Comparison of ENCODE assay signal across 8 cellular contexts in genomic region chr9:35664531-35665470, GRCh38. TPM values are rescaled to one million over a fixed set of nuclear protein-coding genes. Genes with fewer than 3 reads are reported as not detected.
DNase-seq lines count a peak whose midpoint lies in the region; ATAC-seq and TF ChIP-seq lines count a peak whose summit lies in the region.

Gene ARHGEF39 (minus strand): TSS chr9:35665195. CDS start chr9:35665169, 26 bp downstream.

- H3K9me3 Mint-ChIP-seq in Calu3 (ENCODE audit: low read depth, unreplicated experiment), result peaks cover 3% of the 10 kb centered on the region

- peaks cover 12% of the 10 kb centered on the region for H3K4me1 ChIP-seq in NT2/D1 (ENCODE audit: insufficient read depth, insufficient read length)

- BruUV-seq in Calu3 (replicated peaks; lab: Mats Ljungman, UMichigan), result TSS peak; percentile 36

- peak; percentile 66 for ATAC-seq in GM19468 (IDR thresholded peaks at IDR 0.05; ENCODE audit: extremely low read depth, unreplicated experiment)
- peak; percentile 85 for ATAC-seq in stimulated activated naive CD8-positive, alpha-beta T cell treated with anti-CD3 and anti-CD28 coated beads, Interleukin-15, Interleukin-2, amounts not matched to agents 100 U/mL and 50 U/mL, for 24 hours

- CTCF ChIA-PET in Calu3 (lab: Charles Lee), result interaction anchor here (0.6 to 1.9 kb wide), 10 partner anchors 8 to 280 kb away, joined by 3 to 6 read pairs (median 4); partner anchors contain the start of genes CA9, CREB3, TLN1 and TPM2

- peak within 1 kb of the TSS; percentile 81 for H3K4me3 Mint-ChIP-seq in Calu3 (ENCODE audit: low read depth, unreplicated experiment)

- peak within 1 kb of the TSS; percentile 91 for H3K9ac ChIP-seq in NT2/D1 (ENCODE audit: insufficient read length, low read depth)

- no peaks in the 10 kb centered on the region for H3K27me3 ChIP-seq in NT2/D1 (ENCODE audit: insufficient read depth, insufficient read length)

- peaks cover 47% of the 10 kb centered on the region for H3K4me1 Mint-ChIP-seq in Calu3 (ENCODE audit: low read depth, unreplicated experiment)

- intact Hi-C loops in Calu3 (cut with micrococcal nuclease; ENCODE audit: unreplicated experiment), result loop anchor here (5.0 to 10.0 kb wide), 2 partner anchors 32 to 70 kb away; partner anchors contain the start of genes CREB3 and TLN1

- DNase-seq in Calu3, result peak; percentile 84
- peak; percentile 88 for DNase-seq in HT1080 (ENCODE audit: low read depth)
- peak; percentile 83 for DNase-seq in NT2/D1 (ENCODE audit: low read depth, low spot score)
- peak; percentile 48 for DNase-seq in activated T-cell treated with anti-CD3 and anti-CD28 coated beads for 1 hour (ENCODE audit: low read depth)
- DNase-seq in epithelial cell of proximal tubule (ENCODE audit: low read depth), result no peak
- DNase-seq in mucosa of gallbladder (ENCODE audit: low spot score), result peak; percentile 82
- DNase-seq in stimulated activated naive CD8-positive, alpha-beta T cell treated with anti-CD3 and anti-CD28 coated beads, Interleukin-15, Interleukin-2, amounts not matched to agents 100 U/mL and 50 U/mL, for 24 hours, result peak; percentile 84

- peak within 1 kb of the TSS; percentile 20 for H3K27ac Mint-ChIP-seq in Calu3 (ENCODE audit: unreplicated experiment)

- peaks cover 20% of the 10 kb centered on the region for H3K36me3 Mint-ChIP-seq in Calu3 (ENCODE audit: insufficient read depth, unreplicated experiment)

- H3K4me3 ChIP-seq in NT2/D1 (ENCODE audit: insufficient read length, low read depth), result peak within 1 kb of the TSS; percentile 83
- H3K4me3 ChIP-seq in epithelial cell of proximal tubule (ENCODE audit: low read depth, low read length), result peak within 1 kb of the TSS; percentile 71

- H3K36me3 ChIP-seq in NT2/D1 (ENCODE audit: insufficient read depth, insufficient read length, low read length), result peaks cover 45% of the 10 kb centered on the region

- H3K27me3 Mint-ChIP-seq in Calu3 (ENCODE audit: unreplicated experiment), result no peaks in the 10 kb centered on the region

- no peaks in the 10 kb centered on the region for H3K9me3 ChIP-seq in NT2/D1 (ENCODE audit: insufficient read depth, low read length)

- TF ChIP-seq CTCF in Calu3 (IDR thresholded peaks at IDR 0.05; ENCODE audit: unreplicated experiment) (no peak), epithelial cell of proximal tubule (conservative IDR thresholded peaks at IDR 0.05; ENCODE audit: low read depth, low read length) (peak; percentile 32)

RNA-seq across cellular contexts. Expression of gene ARHGEF39, which starts in this region (rescaled TPM):
- total RNA-seq in Calu3 (2022) (14.2 and 15.4 TPM in 2 replicates), epithelial cell of proximal tubule (11.9 and 17.5 TPM in 2 replicates), mucosa of gallbladder (6.4 TPM)
- 5.3 and 8.9 TPM in 2 replicates for total RNA-seq in HT1080 (2014; rRNA removed; shearing (Covaris generic))
- 8.4 and 10.1 TPM in 2 replicates for polyA plus RNA-seq in HT1080 (2015; cell fraction: cytosol; rRNA removed)
- 26.8 and 31.7 TPM in 2 replicates for polyA plus RNA-seq in HT1080 (2015; cell fraction: nucleus; rRNA removed)
